ENCODE assay signal across 4 cellular contexts in the genomic region with DNA sequence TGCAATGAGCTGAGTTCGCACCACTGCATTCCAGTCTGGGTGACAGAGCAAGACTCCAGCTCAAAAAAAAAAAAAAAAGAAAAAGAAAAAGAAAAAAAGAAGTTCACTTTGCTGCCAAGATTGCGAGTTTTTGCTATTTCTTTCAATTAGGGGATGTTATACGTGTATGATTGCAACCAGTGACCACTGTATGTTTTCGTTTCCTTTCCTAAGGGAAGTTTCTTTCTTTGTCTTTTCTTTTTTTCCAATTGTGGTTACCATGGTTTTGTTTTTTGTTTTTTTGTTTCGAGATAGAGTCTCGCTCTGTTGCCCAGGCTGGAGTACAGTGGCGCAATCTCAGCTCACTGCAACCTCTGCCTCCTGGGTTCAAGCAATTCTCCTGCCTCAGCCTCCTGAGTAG. TPM values are rescaled to one million over a fixed set of nuclear protein-coding genes. Genes with fewer than 3 reads are reported as not detected.
"Had no signal": no experiment of that assay in that cellular context is flagged by ENCODE, and none has a peak within 500 bp of the region (broad histone marks: within the 10 kb centered on the region; RNA-seq: fewer than 3 reads in every experiment).

No MANE protein-coding gene starts in this region.

RNA-seq across cellular contexts. Expression of a gene that starts 16.6 kb away (rescaled TPM):
- total RNA-seq: activated CD4-positive, alpha-beta memory T cell treated with anti-CD3 and anti-CD28 coated beads, Interleukin-2, amount 10 ng/mL, durations not matched to agents 7 days and 5 days; activated CD4-positive, alpha-beta T cell treated with anti-CD3 and anti-CD28 coated beads, Interleukin-2, amount 10 ng/mL, durations not matched to agents 7 days and 5 days; T-helper 1 cell treated with Interleukin-12 subunit alpha and Interleukin-12 subunit beta and Interleukin-4 antibody, amounts not matched to agents 30 ng/mL and 1 ng/mL, for 36 hours; T-helper 2 cell treated with Interferon-gamma antibody and Interleukin-4, amounts not matched to agents 100 ng/mL and 5 ng/mL, for 36 hours had no signal
